In the genomic region with DNA sequence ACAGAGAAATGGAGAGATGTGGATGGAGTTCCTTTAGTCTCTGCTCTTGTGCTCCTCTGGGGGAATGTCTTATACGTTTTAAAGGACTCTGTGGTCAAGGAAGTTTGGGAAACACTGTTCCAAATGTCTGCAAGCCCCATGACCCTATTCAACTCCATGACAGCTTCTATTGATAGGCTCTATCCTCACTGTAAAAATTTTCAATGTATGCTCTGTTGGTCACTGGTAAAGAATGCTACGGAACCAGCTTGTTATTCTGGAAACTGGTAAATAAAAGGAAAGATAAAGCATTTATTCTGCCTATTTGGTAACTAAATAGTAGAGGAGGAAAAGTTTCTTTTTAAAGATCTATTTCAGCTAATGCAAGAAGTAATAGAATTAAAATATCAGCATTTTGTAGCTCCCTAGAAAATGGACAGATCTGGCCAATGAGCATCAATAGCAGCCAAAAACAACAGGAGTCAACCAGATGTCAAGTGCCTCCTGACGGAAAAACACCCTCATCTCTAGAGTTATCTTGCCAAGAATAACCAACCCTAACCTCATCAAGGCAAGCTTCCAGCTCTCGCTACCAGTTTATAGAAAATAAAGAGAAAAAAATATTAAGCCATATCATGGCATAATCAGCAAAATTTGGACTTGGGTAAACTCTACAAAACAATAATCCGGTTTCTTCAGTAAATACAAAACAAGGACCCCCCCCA, we compare ENCODE assay signal across 17 cellular contexts. TPM values are rescaled to one million over a fixed set of nuclear protein-coding genes. Genes with fewer than 3 reads are reported as not detected.
DNase-seq lines count a peak whose midpoint lies in the region; FAIRE-seq and TF ChIP-seq lines count a peak whose summit lies in the region.
"Had no signal": no experiment of that assay in that cellular context is flagged by ENCODE, and none has a peak within 500 bp of the region (broad histone marks: within the 10 kb centered on the region; RNA-seq: fewer than 3 reads in every experiment).

No MANE protein-coding gene starts in this region.

- no peak overlapping the region for H3K4me3 Mint-ChIP-seq in endodermal cell
- H3K4me3 Mint-ChIP-seq: activated naive CD4-positive, alpha-beta T cell treated with anti-CD3 and anti-CD28 coated beads, Interleukin-2, amount 10 ng/mL, durations not matched to agents 7 days and 5 days; B cell; nephron; stimulated activated naive CD8-positive, alpha-beta T cell treated with anti-CD3 and anti-CD28 coated beads, Interleukin-15, amount 100 ng/mL, for 72 hours had no signal

- peaks cover 89% of the 10 kb centered on the region for H3K36me3 ChIP-seq in endodermal cell (ENCODE audit: control insufficient read depth, insufficient read depth, low read length)
- peaks cover 29% of the 10 kb centered on the region for H3K36me3 ChIP-seq in osteoblast (ENCODE audit: insufficient read depth, low read length)

- peak overlapping the region; percentile 41 for H3K27ac Mint-ChIP-seq in endodermal cell
- H3K27ac Mint-ChIP-seq: activated naive CD4-positive, alpha-beta T cell treated with anti-CD3 and anti-CD28 coated beads, Interleukin-2, amount 10 ng/mL, durations not matched to agents 7 days and 5 days; B cell had no signal

- H3K79me2 ChIP-seq in osteoblast (ENCODE audit: insufficient read depth, low read length), result no peaks in the 10 kb centered on the region

- H4K20me1 ChIP-seq in osteoblast (ENCODE audit: insufficient read depth, low read length), result peaks cover 33% of the 10 kb centered on the region

- no peak overlapping the region for H3K4me3 ChIP-seq in endodermal cell (ENCODE audit: low read length)
- no peak overlapping the region for H3K4me3 ChIP-seq in osteoblast (ENCODE audit: insufficient read depth, low read length)
- H3K4me3 ChIP-seq: lung had no signal

- DNase-seq in Caki2 (ENCODE audit: low read depth) (peak; percentile 24), NCI-H2196 treated with DMSO at 0.1 percent for 48 hours (lab: John Stamatoyannopoulos, UW; ENCODE audit: unreplicated experiment) (peak; percentile 69), endodermal cell (no peak), osteoblast (ENCODE audit: insufficient read length, low spot score, missing footprints) (no peak), GM19239 (ENCODE audit: insufficient read length, low spot score) (no peak), GM13977 (ENCODE audit: low spot score) (no peak), NCI-H526 (lab: John Stamatoyannopoulos, UW) (no peak)
- no peak for DNase-seq in stimulated activated naive CD4-positive, alpha-beta T cell (lab: John Stamatoyannopoulos, UW)
- DNase-seq: activated naive CD4-positive, alpha-beta T cell treated with anti-CD3 and anti-CD28 coated beads, Interleukin-2, amount 10 ng/mL, durations not matched to agents 7 days and 5 days; cerebellar nuclear complex; DMS53; NCI-H1105 treated with DMSO at 0.1 percent for 48 hours; stimulated activated naive CD8-positive, alpha-beta T cell treated with anti-CD3 and anti-CD28 coated beads, Interleukin-15, amount 100 ng/mL, for 72 hours had no signal

- H3K27ac ChIP-seq in endodermal cell (ENCODE audit: low read depth, low read length) (no peak overlapping the region), osteoblast (ENCODE audit: low read depth, low read length) (no peak overlapping the region)

- in situ Hi-C loops in Caki2 (cut with HindIII; ENCODE audit: low pct_unique_long_range_greater_than_20kb, low sequenced_read_pairs) (no loop called here), GM13977 (cut with MboI; ENCODE audit: low pct_unique_long_range_greater_than_20kb, low sequenced_read_pairs, unreplicated experiment) (no loop called here)

- H2AFZ ChIP-seq in osteoblast (ENCODE audit: low read length), result no peak overlapping the region

- no peak overlapping the region for H3K9ac ChIP-seq in endodermal cell (ENCODE audit: extremely low read depth, low read length, poor library complexity, severe bottlenecking)

- H3K27me3 Mint-ChIP-seq in endodermal cell (ENCODE audit: insufficient read depth), result no peaks in the 10 kb centered on the region
- H3K27me3 Mint-ChIP-seq: activated naive CD4-positive, alpha-beta T cell treated with anti-CD3 and anti-CD28 coated beads, Interleukin-2, amount 10 ng/mL, durations not matched to agents 7 days and 5 days; B cell; stimulated activated naive CD8-positive, alpha-beta T cell treated with anti-CD3 and anti-CD28 coated beads, Interleukin-15, amount 100 ng/mL, for 72 hours had no signal

- FAIRE-seq in GM19239 (lab: Jason Lieb, UNC), result no peak
- FAIRE-seq: H1 had no signal

- no peaks in the 10 kb centered on the region for H3K27me3 ChIP-seq in endodermal cell (ENCODE audit: control insufficient read depth, insufficient read depth, low read length, poor library complexity, severe bottlenecking)
- H3K27me3 ChIP-seq in osteoblast (ENCODE audit: insufficient read depth, low read length), result no peaks in the 10 kb centered on the region

- no peak for TF ChIP-seq CTCF in endodermal cell (conservative IDR thresholded peaks at IDR 0.05)
- no peak for TF ChIP-seq CTCF in osteoblast (IDR thresholded peaks at IDR 0.05; ENCODE audit: extremely low read depth, low read depth, low read length)
- TF ChIP-seq CTCF in GM13977 (IDR thresholded peaks at IDR 0.05; ENCODE audit: extremely low read depth, insufficient read depth, missing control alignments), result no peak

- H3K9me3 ChIP-seq in endodermal cell (ENCODE audit: control insufficient read depth, low read length) (no peaks in the 10 kb centered on the region), osteoblast (ENCODE audit: low read depth, low read length) (no peaks in the 10 kb centered on the region)

- H3K4me1 ChIP-seq in endodermal cell (ENCODE audit: control insufficient read depth, insufficient read depth, low read length) (no peaks in the 10 kb centered on the region), osteoblast (ENCODE audit: insufficient read depth, low read length) (peaks cover 11% of the 10 kb centered on the region)

- H3K36me3 Mint-ChIP-seq in endodermal cell (ENCODE audit: low read depth), result peaks cover 75% of the 10 kb centered on the region

- no peaks in the 10 kb centered on the region for H3K9me3 Mint-ChIP-seq in endodermal cell
- H3K9me3 Mint-ChIP-seq: activated naive CD4-positive, alpha-beta T cell treated with anti-CD3 and anti-CD28 coated beads, Interleukin-2, amount 10 ng/mL, durations not matched to agents 7 days and 5 days; nephron; stimulated activated naive CD8-positive, alpha-beta T cell treated with anti-CD3 and anti-CD28 coated beads, Interleukin-15, amount 100 ng/mL, for 72 hours had no signal

- H3K4me2 ChIP-seq in osteoblast (ENCODE audit: insufficient read depth, low read length), result peak overlapping the region; percentile 12

- no peaks in the 10 kb centered on the region for H3K4me1 Mint-ChIP-seq in endodermal cell
- H3K4me1 Mint-ChIP-seq: activated naive CD4-positive, alpha-beta T cell treated with anti-CD3 and anti-CD28 coated beads, Interleukin-2, amount 10 ng/mL, durations not matched to agents 7 days and 5 days; B cell; nephron; stimulated activated naive CD8-positive, alpha-beta T cell treated with anti-CD3 and anti-CD28 coated beads, Interleukin-15, amount 100 ng/mL, for 72 hours had no signal

- WGBS in endodermal cell (ENCODE audit: insufficient coverage in 1 of 2, insufficient read length in 1 of 2), 2 experiments, result 83 to 96% methylated on average over 2 to 5 of the region's 5 CpGs

RNA-seq across cellular contexts. Expression of gene GDE1, which starts 16.1 kb away (rescaled TPM):
- total RNA-seq in Caki2 (2014; rRNA removed; shearing (Covaris generic); ENCODE audit: low replicate concordance), result 85.5 and 97.7 TPM in 2 replicates
- total RNA-seq in endodermal cell, result 10 to 100 TPM; 49.9 to 56.5 TPM
- 58.0 TPM for polyA plus RNA-seq in endodermal cell (2013, experiment 1 of 2)
- 49.0 TPM for polyA plus RNA-seq in endodermal cell (2013, experiment 2 of 2)
- 74.3 and 77.1 TPM in 2 replicates for total RNA-seq in osteoblast

RNA-seq across cellular contexts. Expression of gene CCP110, which starts 18.0 kb away (rescaled TPM):
- 8.6 and 10.1 TPM in 2 replicates for total RNA-seq in Caki2 (2014; rRNA removed; shearing (Covaris generic); ENCODE audit: low replicate concordance)
- total RNA-seq in endodermal cell (10 to 100 TPM; 16.5 to 24.0 TPM), osteoblast (8.3 and 11.8 TPM in 2 replicates)
- 24.1 TPM for polyA plus RNA-seq in endodermal cell (2013, experiment 1 of 2)
- 24.6 TPM for polyA plus RNA-seq in endodermal cell (2013, experiment 2 of 2)

RNA-seq across cellular contexts. Expression of gene VPS35L, which starts 49.8 kb away (rescaled TPM):
- total RNA-seq in Caki2 (2014; rRNA removed; shearing (Covaris generic); ENCODE audit: low replicate concordance), result 16.3 and 20.7 TPM in 2 replicates
- total RNA-seq in endodermal cell (10 to 100 TPM; 61.5 to 82.0 TPM), osteoblast (64.8 and 65.7 TPM in 2 replicates)
- polyA plus RNA-seq in endodermal cell (2013, experiment 1 of 2), result 47.8 TPM
- polyA plus RNA-seq in endodermal cell (2013, experiment 2 of 2), result 46.0 TPM

Comparison
In these comparisons a context has a peak if more than half of its experiments do, and no peak if none do; other contexts are left out.
1. DNase-seq: peak in Caki2 (single experiment) and NCI-H2196 treated with DMSO at 0.1 percent for 48 hours (single experiment); none in endodermal cell (single experiment), osteoblast (single experiment), GM19239 (single experiment), GM13977 (single experiment), NCI-H526 (0 of 2) and stimulated activated naive CD4-positive, alpha-beta T cell (0 of 6).